In genomic region chr13:31699650-31700049, GRCh38 we compare ENCODE assay signal across 1 cellular context.
TF ChIP-seq lines count a peak whose summit lies in the region.

No MANE protein-coding gene starts in this region.

TF ChIP-seq in H1, 55 proteins besides CTCF, POLR2A, EP300 and RAD21:
- peak; percentile 40; the same call in 1 of the 2 replicates for TF ChIP-seq TEAD4 (IDR thresholded peaks at IDR 0.05; ENCODE audit: low read depth, low read length)
- no peak for TF ChIP-seq TAF1 (IDR thresholded peaks at IDR 0.05; ENCODE audit: low read depth, low read length)
